ENCODE assay signal across 18 cellular contexts in the genomic region with DNA sequence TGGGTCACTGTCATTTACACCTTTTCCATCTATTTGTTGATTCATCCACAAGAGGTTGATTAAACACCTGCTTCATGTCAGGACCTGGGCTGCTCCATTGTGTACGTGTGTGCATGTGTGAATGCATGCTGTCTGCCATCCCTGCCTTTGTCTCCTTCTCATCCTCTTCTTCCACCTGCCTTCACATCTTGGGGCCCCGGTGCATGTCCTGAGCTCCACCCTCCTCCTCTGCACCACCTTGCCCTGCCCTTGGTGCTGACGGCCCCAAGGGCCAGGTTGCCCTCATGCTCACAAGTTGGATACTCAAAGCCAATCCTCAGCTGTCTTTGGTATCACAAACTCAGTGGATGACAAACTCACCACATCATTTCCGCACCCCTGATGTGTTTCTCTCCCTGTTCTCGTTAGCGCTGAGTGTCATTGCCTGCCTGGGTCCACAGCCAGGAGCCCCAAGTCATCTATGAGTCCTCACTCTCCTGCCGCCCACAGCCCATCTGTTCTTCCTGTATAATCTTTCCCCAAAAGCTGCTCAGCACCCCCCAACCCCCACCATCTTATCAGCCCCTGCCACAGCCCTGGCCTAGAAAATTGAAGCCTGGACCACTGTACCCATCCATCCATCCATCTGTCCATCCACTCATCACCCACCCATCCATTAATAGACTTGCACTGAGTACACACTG.
"Had no signal": no experiment of that assay in that cellular context is flagged by ENCODE, and none has a peak within 500 bp of the region (broad histone marks: within the 10 kb centered on the region; RNA-seq: fewer than 3 reads in every experiment).

No MANE protein-coding gene starts in this region.

- DNase-seq: activated B cell treated with CpG ODN at 0.5 μM for 24 hours; activated CD4-positive, alpha-beta T cell treated with anti-CD3 and anti-CD28 coated beads for 48 hours; activated CD8-positive, alpha-beta memory T cell treated with anti-CD3 and anti-CD28 coated beads, Interleukin-2, amount 50 U/mL, for 4 hours; activated CD8-positive, alpha-beta T cell treated with anti-CD3 and anti-CD28 coated beads, Interleukin-2, amount 10 ng/mL, durations not matched to agents 7 days and 5 days; activated naive CD8-positive, alpha-beta T cell treated with anti-CD3 and anti-CD28 coated beads for 36 hours; activated T-cell treated with anti-CD3 and anti-CD28 coated beads, Interleukin-2, amount 50 U/mL, for 72 hours; cortex of kidney; effector CD8-positive, alpha-beta T cell; foreskin fibroblast; hippocampal formation; left ventricle myocardium inferior; stimulated activated CD4-positive, alpha-beta T cell treated with anti-CD3 and anti-CD28 coated beads, Interleukin-2, amount 100 ng/mL, for 48 hours; thyroid gland; uterus had no signal

- H3K4me1 ChIP-seq: left ventricle myocardium inferior, thyroid gland, uterus had no signal

- H3K27ac Mint-ChIP-seq: activated B cell treated with CpG ODN at 0.5 μM for 24 hours; activated CD8-positive, alpha-beta T cell treated with anti-CD3 and anti-CD28 coated beads, Interleukin-2, amount 10 ng/mL, durations not matched to agents 7 days and 5 days; activated naive CD8-positive, alpha-beta T cell treated with anti-CD3 and anti-CD28 coated beads for 36 hours; activated T-cell treated with anti-CD3 and anti-CD28 coated beads, Interleukin-2, amount 50 U/mL, for 72 hours; memory B cell; naive thymus-derived CD8-positive, alpha-beta T cell; stimulated activated memory B cell treated with anti-CD40 and anti-IgM and Interleukin-4, amounts not matched to agents 10 μg/mL and 1 μg/mL and 100 μg/mL, for 72 hours had no signal

- H3K36me3 Mint-ChIP-seq: activated naive CD8-positive, alpha-beta T cell treated with anti-CD3 and anti-CD28 coated beads for 36 hours; memory B cell; naive thymus-derived CD8-positive, alpha-beta T cell; stimulated activated memory B cell treated with anti-CD40 and anti-IgM and Interleukin-4, amounts not matched to agents 10 μg/mL and 1 μg/mL and 100 μg/mL, for 72 hours had no signal

- H3K9me3 Mint-ChIP-seq: activated B cell treated with CpG ODN at 0.5 μM for 24 hours; activated naive CD8-positive, alpha-beta T cell treated with anti-CD3 and anti-CD28 coated beads for 36 hours; activated T-cell treated with anti-CD3 and anti-CD28 coated beads, Interleukin-2, amount 50 U/mL, for 72 hours; memory B cell; naive thymus-derived CD8-positive, alpha-beta T cell; stimulated activated memory B cell treated with anti-CD40 and anti-IgM and Interleukin-4, amounts not matched to agents 10 μg/mL and 1 μg/mL and 100 μg/mL, for 72 hours had no signal

- H3K27me3 ChIP-seq: thyroid gland, uterus had no signal

- H3K27me3 Mint-ChIP-seq: activated B cell treated with CpG ODN at 0.5 μM for 24 hours; activated naive CD8-positive, alpha-beta T cell treated with anti-CD3 and anti-CD28 coated beads for 36 hours; memory B cell; naive thymus-derived CD8-positive, alpha-beta T cell; stimulated activated memory B cell treated with anti-CD40 and anti-IgM and Interleukin-4, amounts not matched to agents 10 μg/mL and 1 μg/mL and 100 μg/mL, for 72 hours had no signal

- H3K27ac ChIP-seq: left ventricle myocardium inferior, neutrophil, thyroid gland, uterus had no signal

- H3K4me3 Mint-ChIP-seq: activated B cell treated with CpG ODN at 0.5 μM for 24 hours; activated CD8-positive, alpha-beta T cell treated with anti-CD3 and anti-CD28 coated beads, Interleukin-2, amount 10 ng/mL, durations not matched to agents 7 days and 5 days; activated naive CD8-positive, alpha-beta T cell treated with anti-CD3 and anti-CD28 coated beads for 36 hours; activated T-cell treated with anti-CD3 and anti-CD28 coated beads, Interleukin-2, amount 50 U/mL, for 72 hours; memory B cell; naive thymus-derived CD8-positive, alpha-beta T cell; stimulated activated memory B cell treated with anti-CD40 and anti-IgM and Interleukin-4, amounts not matched to agents 10 μg/mL and 1 μg/mL and 100 μg/mL, for 72 hours had no signal

- H3K9me3 ChIP-seq: left ventricle myocardium inferior, neutrophil, thyroid gland, uterus had no signal

- H3K4me3 ChIP-seq: left ventricle myocardium inferior, thyroid gland, uterus had no signal

- ATAC-seq: activated CD8-positive, alpha-beta T cell treated with anti-CD3 and anti-CD28 coated beads, Interleukin-2, amount 10 ng/mL, durations not matched to agents 7 days and 5 days; activated T-cell treated with anti-CD3 and anti-CD28 coated beads, Interleukin-2, amount 50 U/mL, for 72 hours; naive thymus-derived CD8-positive, alpha-beta T cell; stimulated activated memory B cell treated with anti-CD40 and anti-IgM and Interleukin-4, amounts not matched to agents 10 μg/mL and 1 μg/mL and 100 μg/mL, for 72 hours had no signal

- H3K36me3 ChIP-seq: left ventricle myocardium inferior, neutrophil, thyroid gland, uterus had no signal

- H3K4me1 Mint-ChIP-seq: activated B cell treated with CpG ODN at 0.5 μM for 24 hours; activated naive CD8-positive, alpha-beta T cell treated with anti-CD3 and anti-CD28 coated beads for 36 hours; memory B cell; naive thymus-derived CD8-positive, alpha-beta T cell; stimulated activated memory B cell treated with anti-CD40 and anti-IgM and Interleukin-4, amounts not matched to agents 10 μg/mL and 1 μg/mL and 100 μg/mL, for 72 hours had no signal
